ENCODE assay signal across 1 cellular context in genomic region chr1:50422946-50423669, GRCh38.
TF ChIP-seq lines count a peak whose summit lies in the region.

Gene DMRTA2, minus strand, starts transcription at chr1:50423443. Its CDS starts 1,907 bp downstream, at chr1:50421536.

TF ChIP-seq in HEK293, 187 proteins besides CTCF, POLR2A, EP300 and RAD21 (continued from another document):
- TF ChIP-seq, protein P1, sequence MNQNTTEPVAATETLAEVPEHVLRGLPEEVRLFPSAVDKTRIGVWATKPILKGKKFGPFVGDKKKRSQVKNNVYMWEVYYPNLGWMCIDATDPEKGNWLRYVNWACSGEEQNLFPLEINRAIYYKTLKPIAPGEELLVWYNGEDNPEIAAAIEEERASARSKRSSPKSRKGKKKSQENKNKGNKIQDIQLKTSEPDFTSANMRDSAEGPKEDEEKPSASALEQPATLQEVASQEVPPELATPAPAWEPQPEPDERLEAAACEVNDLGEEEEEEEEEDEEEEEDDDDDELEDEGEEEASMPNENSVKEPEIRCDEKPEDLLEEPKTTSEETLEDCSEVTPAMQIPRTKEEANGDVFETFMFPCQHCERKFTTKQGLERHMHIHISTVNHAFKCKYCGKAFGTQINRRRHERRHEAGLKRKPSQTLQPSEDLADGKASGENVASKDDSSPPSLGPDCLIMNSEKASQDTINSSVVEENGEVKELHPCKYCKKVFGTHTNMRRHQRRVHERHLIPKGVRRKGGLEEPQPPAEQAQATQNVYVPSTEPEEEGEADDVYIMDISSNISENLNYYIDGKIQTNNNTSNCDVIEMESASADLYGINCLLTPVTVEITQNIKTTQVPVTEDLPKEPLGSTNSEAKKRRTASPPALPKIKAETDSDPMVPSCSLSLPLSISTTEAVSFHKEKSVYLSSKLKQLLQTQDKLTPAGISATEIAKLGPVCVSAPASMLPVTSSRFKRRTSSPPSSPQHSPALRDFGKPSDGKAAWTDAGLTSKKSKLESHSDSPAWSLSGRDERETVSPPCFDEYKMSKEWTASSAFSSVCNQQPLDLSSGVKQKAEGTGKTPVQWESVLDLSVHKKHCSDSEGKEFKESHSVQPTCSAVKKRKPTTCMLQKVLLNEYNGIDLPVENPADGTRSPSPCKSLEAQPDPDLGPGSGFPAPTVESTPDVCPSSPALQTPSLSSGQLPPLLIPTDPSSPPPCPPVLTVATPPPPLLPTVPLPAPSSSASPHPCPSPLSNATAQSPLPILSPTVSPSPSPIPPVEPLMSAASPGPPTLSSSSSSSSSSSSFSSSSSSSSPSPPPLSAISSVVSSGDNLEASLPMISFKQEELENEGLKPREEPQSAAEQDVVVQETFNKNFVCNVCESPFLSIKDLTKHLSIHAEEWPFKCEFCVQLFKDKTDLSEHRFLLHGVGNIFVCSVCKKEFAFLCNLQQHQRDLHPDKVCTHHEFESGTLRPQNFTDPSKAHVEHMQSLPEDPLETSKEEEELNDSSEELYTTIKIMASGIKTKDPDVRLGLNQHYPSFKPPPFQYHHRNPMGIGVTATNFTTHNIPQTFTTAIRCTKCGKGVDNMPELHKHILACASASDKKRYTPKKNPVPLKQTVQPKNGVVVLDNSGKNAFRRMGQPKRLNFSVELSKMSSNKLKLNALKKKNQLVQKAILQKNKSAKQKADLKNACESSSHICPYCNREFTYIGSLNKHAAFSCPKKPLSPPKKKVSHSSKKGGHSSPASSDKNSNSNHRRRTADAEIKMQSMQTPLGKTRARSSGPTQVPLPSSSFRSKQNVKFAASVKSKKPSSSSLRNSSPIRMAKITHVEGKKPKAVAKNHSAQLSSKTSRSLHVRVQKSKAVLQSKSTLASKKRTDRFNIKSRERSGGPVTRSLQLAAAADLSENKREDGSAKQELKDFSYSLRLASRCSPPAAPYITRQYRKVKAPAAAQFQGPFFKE (tag by site-specific recombination; IDR thresholded peaks at IDR 0.05; ENCODE audit: borderline replicate concordance), result 0 out of 2 replicates have a peak, but pooled peaks have one; percentile 70
- TF ChIP-seq MYNN (tag by site-specific recombination; IDR thresholded peaks at IDR 0.05; ENCODE audit: borderline replicate concordance) (no peak), ZBTB20 (tag by site-specific recombination; IDR thresholded peaks at IDR 0.05) (peak; percentile 96), SCRT1 (tag by site-specific recombination; IDR thresholded peaks at IDR 0.05; ENCODE audit: borderline replicate concordance) (no peak), ZNF350 (tag by site-specific recombination; IDR thresholded peaks at IDR 0.05) (no peak), ZSCAN16 (tag by site-specific recombination; IDR thresholded peaks at IDR 0.05) (no peak), ZNF48 (tag by site-specific recombination; IDR thresholded peaks at IDR 0.05) (no peak), YY1 (tag by site-specific recombination; IDR thresholded peaks at IDR 0.05) (0 out of 2 replicates have a peak, but pooled peaks have one; percentile 29), ZFP3 (tag by site-specific recombination; IDR thresholded peaks at IDR 0.05; ENCODE audit: low read depth) (no peak), ZBTB7A (tag by site-specific recombination; IDR thresholded peaks at IDR 0.05; ENCODE audit: low read depth) (no peak), ZBTB8A (tag by site-specific recombination; IDR thresholded peaks at IDR 0.05) (peak; percentile 75), KLF17 (tag by site-specific recombination; IDR thresholded peaks at IDR 0.05) (no peak), ZNF2 (tag by site-specific recombination; IDR thresholded peaks at IDR 0.05) (0 out of 2 replicates have a peak, but pooled peaks have one; percentile 28), SP2 (tag by site-specific recombination; IDR thresholded peaks at IDR 0.05) (peak; percentile 67), GLIS2 (tag by site-specific recombination; IDR thresholded peaks at IDR 0.05) (peak; percentile 49), ZNF16 (tag by site-specific recombination; IDR thresholded peaks at IDR 0.05; ENCODE audit: low read depth) (no peak), ZNF335 (tag by site-specific recombination; conservative IDR thresholded peaks at IDR 0.05) (peak; percentile 49; the same call in 1 of the 2 replicates), ZBTB26 (tag by site-specific recombination; optimal IDR thresholded peaks at IDR 0.05) (peak; percentile 82), ZBTB48 (tag by site-specific recombination; IDR thresholded peaks at IDR 0.05) (peak; percentile 93; the same call in 1 of the 2 replicates), GFI1B (tag by site-specific recombination; IDR thresholded peaks at IDR 0.05) (no peak), PRDM4 (tag by site-specific recombination; IDR thresholded peaks at IDR 0.05) (peak; percentile 86), ZBTB17 (tag by site-specific recombination; IDR thresholded peaks at IDR 0.05) (no peak; the same call in 1 of the 2 replicates), ZNF510 (tag by site-specific recombination; IDR thresholded peaks at IDR 0.05; ENCODE audit: insufficient replicate concordance) (no peak), ZNF561 (tag by site-specific recombination; IDR thresholded peaks at IDR 0.05; ENCODE audit: borderline replicate concordance) (peak; percentile 56; the same call in 1 of the 2 replicates)
- TF ChIP-seq, protein P2, sequence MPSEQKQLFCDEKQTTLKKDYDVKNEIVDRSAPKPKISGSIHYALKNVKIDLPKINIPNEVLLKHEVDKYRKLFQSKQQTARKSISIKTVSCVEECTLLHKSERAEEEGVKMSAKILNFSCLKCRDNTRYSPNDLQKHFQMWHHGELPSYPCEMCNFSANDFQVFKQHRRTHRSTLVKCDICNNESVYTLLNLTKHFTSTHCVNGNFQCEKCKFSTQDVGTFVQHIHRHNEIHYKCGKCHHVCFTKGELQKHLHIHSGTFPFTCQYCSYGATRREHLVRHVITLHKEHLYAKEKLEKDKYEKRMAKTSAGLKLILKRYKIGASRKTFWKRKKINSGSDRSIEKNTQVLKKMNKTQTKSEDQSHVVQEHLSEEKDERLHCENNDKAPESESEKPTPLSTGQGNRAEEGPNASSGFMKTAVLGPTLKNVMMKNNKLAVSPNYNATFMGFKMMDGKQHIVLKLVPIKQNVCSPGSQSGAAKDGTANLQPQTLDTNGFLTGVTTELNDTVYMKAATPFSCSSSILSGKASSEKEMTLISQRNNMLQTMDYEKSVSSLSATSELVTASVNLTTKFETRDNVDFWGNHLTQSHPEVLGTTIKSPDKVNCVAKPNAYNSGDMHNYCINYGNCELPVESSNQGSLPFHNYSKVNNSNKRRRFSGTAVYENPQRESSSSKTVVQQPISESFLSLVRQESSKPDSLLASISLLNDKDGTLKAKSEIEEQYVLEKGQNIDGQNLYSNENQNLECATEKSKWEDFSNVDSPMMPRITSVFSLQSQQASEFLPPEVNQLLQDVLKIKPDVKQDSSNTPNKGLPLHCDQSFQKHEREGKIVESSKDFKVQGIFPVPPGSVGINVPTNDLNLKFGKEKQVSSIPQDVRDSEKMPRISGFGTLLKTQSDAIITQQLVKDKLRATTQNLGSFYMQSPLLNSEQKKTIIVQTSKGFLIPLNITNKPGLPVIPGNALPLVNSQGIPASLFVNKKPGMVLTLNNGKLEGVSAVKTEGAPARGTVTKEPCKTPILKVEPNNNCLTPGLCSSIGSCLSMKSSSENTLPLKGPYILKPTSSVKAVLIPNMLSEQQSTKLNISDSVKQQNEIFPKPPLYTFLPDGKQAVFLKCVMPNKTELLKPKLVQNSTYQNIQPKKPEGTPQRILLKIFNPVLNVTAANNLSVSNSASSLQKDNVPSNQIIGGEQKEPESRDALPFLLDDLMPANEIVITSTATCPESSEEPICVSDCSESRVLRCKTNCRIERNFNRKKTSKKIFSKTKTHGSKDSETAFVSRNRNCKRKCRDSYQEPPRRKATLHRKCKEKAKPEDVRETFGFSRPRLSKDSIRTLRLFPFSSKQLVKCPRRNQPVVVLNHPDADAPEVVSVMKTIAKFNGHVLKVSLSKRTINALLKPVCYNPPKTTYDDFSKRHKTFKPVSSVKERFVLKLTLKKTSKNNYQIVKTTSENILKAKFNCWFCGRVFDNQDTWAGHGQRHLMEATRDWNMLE (tag by site-specific recombination; conservative IDR thresholded peaks at IDR 0.05; ENCODE audit: low read depth), result no peak
- TF ChIP-seq, protein P3, sequence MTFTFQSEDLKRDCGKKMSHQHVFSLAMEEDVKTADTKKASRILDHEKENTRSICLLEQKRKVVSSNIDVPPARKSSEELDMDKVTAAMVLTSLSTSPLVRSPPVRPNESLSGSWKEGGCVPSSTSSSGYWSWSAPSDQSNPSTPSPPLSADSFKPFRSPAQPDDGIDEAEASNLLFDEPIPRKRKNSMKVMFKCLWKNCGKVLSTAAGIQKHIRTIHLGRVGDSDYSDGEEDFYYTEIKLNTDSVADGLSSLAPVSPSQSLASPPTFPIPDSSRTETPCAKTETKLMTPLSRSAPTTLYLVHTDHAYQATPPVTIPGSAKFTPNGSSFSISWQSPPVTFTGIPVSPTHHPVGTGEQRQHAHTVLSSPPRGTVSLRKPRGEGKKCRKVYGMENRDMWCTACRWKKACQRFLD (tag by site-specific recombination; IDR thresholded peaks at IDR 0.05), result no peak
- TF ChIP-seq, protein P4, sequence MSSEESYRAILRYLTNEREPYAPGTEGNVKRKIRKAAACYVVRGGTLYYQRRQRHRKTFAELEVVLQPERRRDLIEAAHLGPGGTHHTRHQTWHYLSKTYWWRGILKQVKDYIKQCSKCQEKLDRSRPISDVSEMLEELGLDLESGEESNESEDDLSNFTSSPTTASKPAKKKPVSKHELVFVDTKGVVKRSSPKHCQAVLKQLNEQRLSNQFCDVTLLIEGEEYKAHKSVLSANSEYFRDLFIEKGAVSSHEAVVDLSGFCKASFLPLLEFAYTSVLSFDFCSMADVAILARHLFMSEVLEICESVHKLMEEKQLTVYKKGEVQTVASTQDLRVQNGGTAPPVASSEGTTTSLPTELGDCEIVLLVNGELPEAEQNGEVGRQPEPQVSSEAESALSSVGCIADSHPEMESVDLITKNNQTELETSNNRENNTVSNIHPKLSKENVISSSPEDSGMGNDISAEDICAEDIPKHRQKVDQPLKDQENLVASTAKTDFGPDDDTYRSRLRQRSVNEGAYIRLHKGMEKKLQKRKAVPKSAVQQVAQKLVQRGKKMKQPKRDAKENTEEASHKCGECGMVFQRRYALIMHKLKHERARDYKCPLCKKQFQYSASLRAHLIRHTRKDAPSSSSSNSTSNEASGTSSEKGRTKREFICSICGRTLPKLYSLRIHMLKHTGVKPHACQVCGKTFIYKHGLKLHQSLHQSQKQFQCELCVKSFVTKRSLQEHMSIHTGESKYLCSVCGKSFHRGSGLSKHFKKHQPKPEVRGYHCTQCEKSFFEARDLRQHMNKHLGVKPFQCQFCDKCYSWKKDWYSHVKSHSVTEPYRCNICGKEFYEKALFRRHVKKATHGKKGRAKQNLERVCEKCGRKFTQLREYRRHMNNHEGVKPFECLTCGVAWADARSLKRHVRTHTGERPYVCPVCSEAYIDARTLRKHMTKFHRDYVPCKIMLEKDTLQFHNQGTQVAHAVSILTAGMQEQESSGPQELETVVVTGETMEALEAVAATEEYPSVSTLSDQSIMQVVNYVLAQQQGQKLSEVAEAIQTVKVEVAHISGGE (tag by site-specific recombination; conservative IDR thresholded peaks at IDR 0.05; ENCODE audit: low read depth), result peak; percentile 16; the same call in 1 of the 2 replicates
- TF ChIP-seq, protein P5, sequence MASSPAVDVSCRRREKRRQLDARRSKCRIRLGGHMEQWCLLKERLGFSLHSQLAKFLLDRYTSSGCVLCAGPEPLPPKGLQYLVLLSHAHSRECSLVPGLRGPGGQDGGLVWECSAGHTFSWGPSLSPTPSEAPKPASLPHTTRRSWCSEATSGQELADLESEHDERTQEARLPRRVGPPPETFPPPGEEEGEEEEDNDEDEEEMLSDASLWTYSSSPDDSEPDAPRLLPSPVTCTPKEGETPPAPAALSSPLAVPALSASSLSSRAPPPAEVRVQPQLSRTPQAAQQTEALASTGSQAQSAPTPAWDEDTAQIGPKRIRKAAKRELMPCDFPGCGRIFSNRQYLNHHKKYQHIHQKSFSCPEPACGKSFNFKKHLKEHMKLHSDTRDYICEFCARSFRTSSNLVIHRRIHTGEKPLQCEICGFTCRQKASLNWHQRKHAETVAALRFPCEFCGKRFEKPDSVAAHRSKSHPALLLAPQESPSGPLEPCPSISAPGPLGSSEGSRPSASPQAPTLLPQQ (tag by site-specific recombination; IDR thresholded peaks at IDR 0.05), result peak; percentile 75
